In the genomic region with DNA sequence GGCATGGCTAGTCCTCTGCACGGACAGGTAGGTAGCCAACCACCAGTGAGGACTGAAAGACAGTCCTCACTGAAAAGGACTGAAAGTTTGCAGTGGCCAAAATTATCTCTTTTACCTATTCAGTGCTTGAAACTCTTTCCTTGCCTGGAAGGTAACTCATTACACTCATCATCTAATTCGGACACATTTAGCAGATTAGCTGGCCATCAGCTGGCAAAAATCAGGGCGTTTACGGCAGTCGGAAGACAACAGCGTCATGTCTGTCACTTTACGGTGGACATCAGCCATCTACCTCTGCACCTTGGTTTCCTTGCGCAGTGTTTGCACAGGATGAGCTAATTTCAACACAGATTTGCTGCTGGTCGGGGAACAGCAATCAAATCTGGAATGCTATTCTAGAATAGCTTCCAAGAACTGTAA, we compare ENCODE assay signal across 8 cellular contexts. TPM values are rescaled to one million over a fixed set of nuclear protein-coding genes. Genes with fewer than 3 reads are reported as not detected.
DNase-seq lines count a peak whose midpoint lies in the region; ATAC-seq and TF ChIP-seq lines count a peak whose summit lies in the region.

No MANE protein-coding gene starts in this region.

- no peaks in the 10 kb centered on the region for H3K36me3 Mint-ChIP-seq in WTC11
- peaks cover 0 to 5% (median 0%) of the 10 kb centered on the region in 3 donors for H3K36me3 Mint-ChIP-seq in naive thymus-derived CD8-positive, alpha-beta T cell

- TF ChIP-seq CTCF in GM10266 (IDR thresholded peaks at IDR 0.05; ENCODE audit: control insufficient read depth, insufficient read depth, low read depth, missing control alignments), result no peak
- no peak for TF ChIP-seq CTCF in WTC11 (IDR thresholded peaks at IDR 0.05)

- POLR2A ChIA-PET in WTC11 (lab: Charles Lee), result interaction anchor here (0.6 to 1.2 kb wide), 2 partner anchors 35 to 166 kb away, joined by 3 read pairs; a partner anchor contains a TSS
- POLR2A ChIA-PET in naive thymus-derived CD8-positive, alpha-beta T cell (lab: Charles Lee), result interaction anchor here (0.6 to 3.0 kb wide), 8 partner anchors 9 to 831 kb away, joined by 3 to 27 read pairs (median 4); a partner anchor contains a TSS

- CTCF ChIA-PET in WTC11 (lab: Charles Lee), result interaction anchor here (0.6 to 1.2 kb wide), 2 partner anchors 71 to 334 kb away, joined by 3 to 4 read pairs; no protein-coding TSS in a partner anchor

- H3K27me3 Mint-ChIP-seq in WTC11 (ENCODE audit: low read depth), result no peaks in the 10 kb centered on the region
- H3K27me3 Mint-ChIP-seq in naive thymus-derived CD8-positive, alpha-beta T cell, result peaks cover 0 to 2% (median 0%) of the 10 kb centered on the region in 5 donors

- peak overlapping the region; percentile 89 for H3K27ac Mint-ChIP-seq in WTC11
- H3K27ac Mint-ChIP-seq in naive thymus-derived CD8-positive, alpha-beta T cell, result peak overlapping the region; percentile 84 to 96 (median 93)

- peak overlapping the region; percentile 86 for H3K4me3 Mint-ChIP-seq in WTC11
- peak overlapping the region; percentile 89 to 99 (median 94) for H3K4me3 Mint-ChIP-seq in naive thymus-derived CD8-positive, alpha-beta T cell

- H3K4me1 Mint-ChIP-seq in WTC11, result peaks cover 32% of the 10 kb centered on the region
- peaks cover 28 to 62% (median 58%) of the 10 kb centered on the region in 4 donors for H3K4me1 Mint-ChIP-seq in naive thymus-derived CD8-positive, alpha-beta T cell

- DNase-seq in A172 (ENCODE audit: low spot score), result peak; percentile 64
- peak; percentile 52 for DNase-seq in GM10266 (ENCODE audit: extremely low spot score)
- DNase-seq in NCI-H1092 treated with DMSO at 0.1 percent for 48 hours (lab: John Stamatoyannopoulos, UW), result peak; percentile 17
- DNase-seq in WTC11 (ENCODE audit: low spot score), result peak; percentile 20
- peak in 6 of 10 donors; percentile 26 to 71 (median 56) for DNase-seq in naive thymus-derived CD8-positive, alpha-beta T cell
- no peak for DNase-seq in activated effector memory CD4-positive, alpha-beta T cell treated with anti-CD3 and anti-CD28 coated beads, Interleukin-2, amount 50 U/mL, for 16 hours

- ATAC-seq in HG02623 (IDR thresholded peaks at IDR 0.05; ENCODE audit: unreplicated experiment), result peak; percentile 9
- ATAC-seq in WTC11, result peak; percentile 3
- ATAC-seq in esophagus mucosa, result peak; percentile 50
- ATAC-seq in naive thymus-derived CD8-positive, alpha-beta T cell, result peak; percentile 21 to 49

- no peaks in the 10 kb centered on the region for H3K9me3 Mint-ChIP-seq in WTC11
- no peaks in the 10 kb centered on the region for H3K9me3 Mint-ChIP-seq in naive thymus-derived CD8-positive, alpha-beta T cell

TF ChIP-seq in WTC11, 78 proteins besides CTCF, POLR2A, EP300 and RAD21:
- TF ChIP-seq SP1 (CRISPR knock-in tag; conservative IDR thresholded peaks at IDR 0.05) (no peak), NR3C1 (CRISPR knock-in tag; conservative IDR thresholded peaks at IDR 0.05; ENCODE audit: low read depth) (no peak), TEAD4 (CRISPR knock-in tag; IDR thresholded peaks at IDR 0.05) (no peak), MYBL2 (CRISPR knock-in tag; IDR thresholded peaks at IDR 0.05) (no peak), IRF2 (CRISPR knock-in tag; IDR thresholded peaks at IDR 0.05; ENCODE audit: borderline replicate concordance, low read depth) (no peak), ZNF263 (CRISPR knock-in tag; IDR thresholded peaks at IDR 0.05; ENCODE audit: low read depth) (no peak), FOXP1 (CRISPR knock-in tag; IDR thresholded peaks at IDR 0.05; ENCODE audit: borderline replicate concordance) (no peak), HMGA2 (CRISPR knock-in tag; IDR thresholded peaks at IDR 0.05) (no peak), CBFB (CRISPR knock-in tag; IDR thresholded peaks at IDR 0.05; ENCODE audit: low read depth) (no peak), OVOL2 (CRISPR knock-in tag; IDR thresholded peaks at IDR 0.05; ENCODE audit: borderline replicate concordance) (no peak)
- TF ChIP-seq, protein P1, sequence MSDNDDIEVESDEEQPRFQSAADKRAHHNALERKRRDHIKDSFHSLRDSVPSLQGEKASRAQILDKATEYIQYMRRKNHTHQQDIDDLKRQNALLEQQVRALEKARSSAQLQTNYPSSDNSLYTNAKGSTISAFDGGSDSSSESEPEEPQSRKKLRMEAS (CRISPR knock-in tag; IDR thresholded peaks at IDR 0.05), result no peak
- TF ChIP-seq, protein P2, sequence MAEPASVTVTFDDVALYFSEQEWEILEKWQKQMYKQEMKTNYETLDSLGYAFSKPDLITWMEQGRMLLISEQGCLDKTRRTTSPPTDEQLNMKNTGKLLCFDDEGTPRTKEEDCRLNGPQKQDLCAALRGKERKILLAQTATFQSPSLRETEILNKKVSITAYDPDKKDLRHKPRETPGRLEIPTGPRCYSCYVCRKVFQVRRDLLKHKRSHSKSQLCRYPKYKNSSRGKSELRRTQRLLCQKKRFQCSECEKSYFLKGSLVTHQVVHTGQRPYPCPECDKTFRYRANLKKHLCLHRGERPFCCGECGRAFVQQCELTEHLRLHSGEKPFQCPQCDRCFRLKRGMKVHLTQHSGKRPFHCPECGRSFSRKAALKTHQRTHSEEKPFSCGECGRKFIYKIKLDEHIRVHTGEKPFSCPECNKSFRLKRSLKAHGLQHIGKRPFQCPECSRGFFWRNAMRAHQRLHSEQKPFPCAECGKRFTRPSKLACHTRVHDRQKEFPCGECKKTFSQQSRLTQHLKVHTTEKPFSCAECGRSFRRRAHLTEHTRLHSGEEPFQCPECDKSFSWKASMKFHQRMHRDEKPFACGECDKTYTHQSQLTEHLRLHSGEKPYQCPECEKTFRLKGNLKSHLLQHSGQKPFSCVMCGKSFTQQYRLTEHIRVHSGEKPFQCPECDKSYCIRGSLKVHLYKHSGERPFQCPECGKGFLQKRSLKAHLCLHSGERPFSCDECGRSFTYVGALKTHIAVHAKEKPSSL (CRISPR knock-in tag; conservative IDR thresholded peaks at IDR 0.05), result no peak
- TF ChIP-seq, protein P3, sequence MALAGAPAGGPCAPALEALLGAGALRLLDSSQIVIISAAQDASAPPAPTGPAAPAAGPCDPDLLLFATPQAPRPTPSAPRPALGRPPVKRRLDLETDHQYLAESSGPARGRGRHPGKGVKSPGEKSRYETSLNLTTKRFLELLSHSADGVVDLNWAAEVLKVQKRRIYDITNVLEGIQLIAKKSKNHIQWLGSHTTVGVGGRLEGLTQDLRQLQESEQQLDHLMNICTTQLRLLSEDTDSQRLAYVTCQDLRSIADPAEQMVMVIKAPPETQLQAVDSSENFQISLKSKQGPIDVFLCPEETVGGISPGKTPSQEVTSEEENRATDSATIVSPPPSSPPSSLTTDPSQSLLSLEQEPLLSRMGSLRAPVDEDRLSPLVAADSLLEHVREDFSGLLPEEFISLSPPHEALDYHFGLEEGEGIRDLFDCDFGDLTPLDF (CRISPR knock-in tag; IDR thresholded peaks at IDR 0.05), result no peak
TF ChIP-seq in WTC11: peak in this region for 0.

RNA-seq across cellular contexts. Expression of a gene that starts 0.7 kb away (rescaled TPM):
- 200 and 216 TPM in 2 replicates for total RNA-seq in A172 (2014; rRNA removed; shearing (Covaris generic))
- total RNA-seq in WTC11 (2021) (66.7 to 68.2 TPM (median 67.8 TPM) in 3 replicates), esophagus mucosa (117 TPM)
- 100 to 1,000 TPM; 105 to 112 TPM for total RNA-seq in naive thymus-derived CD8-positive, alpha-beta T cell
- polyA plus RNA-seq in naive thymus-derived CD8-positive, alpha-beta T cell, result 100 to 1,000 TPM; 168 to 193 (median 179) TPM

RNA-seq across cellular contexts. Expression of a gene that starts 20.2 kb away (rescaled TPM):
- 0.07 and 0.60 TPM in 2 replicates for total RNA-seq in A172 (2014; rRNA removed; shearing (Covaris generic))
- 2.9 to 3.1 TPM (median 3.0 TPM) in 3 replicates for total RNA-seq in WTC11 (2021)
- 1.2 TPM for total RNA-seq in esophagus mucosa
- 1 to 10 TPM; 5.9 to 6.2 TPM for total RNA-seq in naive thymus-derived CD8-positive, alpha-beta T cell
- under 1 TPM in 2 of 3 donors, not detected in 1; 0.07 TPM for polyA plus RNA-seq in naive thymus-derived CD8-positive, alpha-beta T cell

RNA-seq across cellular contexts. Expression of a gene that starts 54.5 kb away (rescaled TPM):
- total RNA-seq in A172 (2014; rRNA removed; shearing (Covaris generic)), result 0.36 and 0.72 TPM in 2 replicates
- 0.31 to 0.73 TPM (median 0.39 TPM) in 3 replicates for total RNA-seq in WTC11 (2021)
- 0.40 TPM for total RNA-seq in esophagus mucosa
- total RNA-seq in naive thymus-derived CD8-positive, alpha-beta T cell, result 1 to 10 TPM; 6.7 to 9.0 TPM
- under 1 TPM; 0.31 to 0.50 (median 0.39) TPM for polyA plus RNA-seq in naive thymus-derived CD8-positive, alpha-beta T cell
